ENCODE assay signal across 18 cellular contexts in the genomic region with DNA sequence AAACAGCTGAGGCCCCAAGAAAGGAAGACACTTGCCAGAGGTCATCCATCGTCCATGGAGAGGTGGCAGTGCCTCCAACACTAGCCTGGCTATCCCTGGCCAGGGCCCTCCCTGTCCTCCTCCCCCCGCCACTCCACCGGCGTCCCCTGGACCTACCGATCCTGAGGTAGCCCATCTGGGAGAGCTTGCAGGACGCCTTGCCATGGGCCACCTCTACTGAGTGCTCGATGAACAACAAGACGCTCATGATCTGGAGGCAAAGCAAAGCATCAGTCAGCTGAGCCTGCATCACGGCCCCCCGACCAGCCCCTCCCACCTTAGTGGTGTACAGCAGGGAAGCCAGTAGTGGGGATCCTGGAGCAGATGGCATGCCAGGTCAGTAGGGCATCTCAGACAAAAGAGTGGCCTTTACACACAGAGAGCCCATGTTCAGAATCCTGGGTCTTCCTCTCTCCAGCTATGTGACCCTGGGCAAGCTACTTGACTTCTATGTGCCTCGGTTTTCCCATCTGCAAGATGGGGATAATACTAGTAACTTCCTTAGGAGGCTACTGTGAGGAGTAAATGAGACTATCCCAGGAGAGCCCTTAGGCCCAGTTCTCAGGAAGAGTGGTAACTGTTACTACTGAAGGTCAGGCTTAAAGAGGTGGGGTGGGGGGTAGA. TPM values are rescaled to one million over a fixed set of nuclear protein-coding genes. Genes with fewer than 3 reads are reported as not detected.
DNase-seq lines count a peak whose midpoint lies in the region; ATAC-seq, FAIRE-seq and TF ChIP-seq lines count a peak whose summit lies in the region.
"Had no signal": no experiment of that assay in that cellular context is flagged by ENCODE, and none has a peak within 500 bp of the region (broad histone marks: within the 10 kb centered on the region; RNA-seq: fewer than 3 reads in every experiment).

No MANE protein-coding gene starts in this region.

- H4K20me1 ChIP-seq in GM12878 (ENCODE audit: control insufficient read depth, insufficient read depth) (peaks cover 8% of the 10 kb centered on the region; the same call in 1 of the 2 replicates), mammary epithelial cell (ENCODE audit: insufficient read depth, low read length) (no peaks in the 10 kb centered on the region)

- intact Hi-C loops in GM12878 (cut with micrococcal nuclease; ENCODE audit: unreplicated experiment) = loop anchor here (5.0 kb wide), 1 partner anchor 35 kb away; no protein-coding TSS in a partner anchor
- intact Hi-C loops in mammary epithelial cell (cut with micrococcal nuclease) = no loop called here

- CTCF ChIA-PET in activated CD8-positive, alpha-beta memory T cell treated with anti-CD3 and anti-CD28 coated beads, Interleukin-2, amount 10 ng/mL, durations not matched to agents 7 days and 5 days (lab: Charles Lee) = interaction anchor here (1.2 to 30.3 kb wide), 4 partner anchors 14 to 37 kb away, joined by 4 to 438 read pairs (median 134); partner anchors contain the start of gene LAPTM5
- CTCF ChIA-PET in GM12878 (lab: Yijun Ruan, JAX) (interaction anchor here (1.9 to 16.5 kb wide), 8 partner anchors 13 to 59 kb away, joined by 7 to 161 read pairs (median 45); partner anchors contain the start of genes LAPTM5 and MATN1), mammary epithelial cell (lab: Charles Lee; ENCODE audit: low non-redundant PET) (no interaction called here)

- no peaks in the 10 kb centered on the region for H3K27me3 ChIP-seq in GM12878 (replicated peaks in 1 of 2; ENCODE audit: control insufficient read depth in 2 of 2, insufficient read depth in 2 of 2, low read length in 1 of 2)
- H3K27me3 ChIP-seq in mammary epithelial cell (ENCODE audit: insufficient read depth, low read length) = no peaks in the 10 kb centered on the region
- H3K27me3 ChIP-seq: upper lobe of right lung had no signal

- peaks cover 58% of the 10 kb centered on the region for H3K36me3 Mint-ChIP-seq in activated CD8-positive, alpha-beta memory T cell treated with anti-CD3 and anti-CD28 coated beads, Interleukin-2, amount 10 ng/mL, durations not matched to agents 7 days and 5 days
- peaks cover 100% of the 10 kb centered on the region for H3K36me3 Mint-ChIP-seq in stimulated activated effector memory CD8-positive, alpha-beta T cell treated with anti-CD3 and anti-CD28 coated beads, Interleukin-12 subunit alpha, Interleukin-12 subunit beta, amount 100 ng/mL, for 72 hours

- in situ Hi-C loops in GM12878 (cut with MboI) (no loop called here), mammary epithelial cell (cut with MboI; ENCODE audit: low sequenced_read_pairs in 2 of 2) (no loop called here)

- H3K36me3 ChIP-seq in KOPT-K1 (ENCODE audit: insufficient read depth, low read length) (peaks cover 62% of the 10 kb centered on the region), GM12878 (ENCODE audit: control insufficient read depth in 2 of 2, insufficient read depth in 2 of 2, low read length in 1 of 2) (peaks cover 51 to 59% of the 10 kb centered on the region in 2 experiments), mammary epithelial cell (ENCODE audit: insufficient read depth, low read length) (no peaks in the 10 kb centered on the region)

- H3K9me3 ChIP-seq in KOPT-K1 (ENCODE audit: insufficient read depth, low read length, poor library complexity, severe bottlenecking) (no peaks in the 10 kb centered on the region), GM12878 (replicated peaks; ENCODE audit: control insufficient read depth, insufficient read depth, low read length) (no peaks in the 10 kb centered on the region), mammary epithelial cell (replicated peaks; ENCODE audit: insufficient read depth, low read length) (no peaks in the 10 kb centered on the region)
- H3K9me3 ChIP-seq: upper lobe of right lung had no signal

- TF ChIP-seq RAD21 in GM12878 (IDR thresholded peaks at IDR 0.05; ENCODE audit: insufficient read depth, low read depth, low read length) = no peak

- TF ChIP-seq POLR2A in GM12878 (IDR thresholded peaks at IDR 0.05; ENCODE audit: low read depth, low read length) = no peak

- H3K4me3 Mint-ChIP-seq in activated CD8-positive, alpha-beta memory T cell treated with anti-CD3 and anti-CD28 coated beads, Interleukin-2, amount 10 ng/mL, durations not matched to agents 7 days and 5 days = no peak overlapping the region
- H3K4me3 Mint-ChIP-seq in stimulated activated effector memory CD8-positive, alpha-beta T cell treated with anti-CD3 and anti-CD28 coated beads, Interleukin-12 subunit alpha, Interleukin-12 subunit beta, amount 100 ng/mL, for 72 hours = peak overlapping the region; percentile 99

- DNase-seq in activated CD8-positive, alpha-beta memory T cell treated with anti-CD3 and anti-CD28 coated beads, Interleukin-2, amount 10 ng/mL, durations not matched to agents 7 days and 5 days = no peak
- no peak for DNase-seq in activated CD8-positive, alpha-beta memory T cell treated with anti-CD3 and anti-CD28 coated beads for 24 hours
- DNase-seq in GM12878 (ENCODE audit: low read depth, low spot score) = no peak
- DNase-seq in stimulated activated effector memory CD8-positive, alpha-beta T cell treated with anti-CD3 and anti-CD28 coated beads, Interleukin-12 subunit alpha, Interleukin-12 subunit beta, amount 100 ng/mL, for 72 hours (ENCODE audit: low spot score in 2 of 2) = no peak
- no peak for DNase-seq in mammary epithelial cell
- DNase-seq: activated gamma-delta T cell, Calu3, GF-D8, HCEC 1CT, kidney glomerular epithelial cell, NCI-H1092, Right ventricle myocardium superior, T1000, upper lobe of right lung had no signal

- no peak for ATAC-seq in activated CD8-positive, alpha-beta memory T cell treated with anti-CD3 and anti-CD28 coated beads, Interleukin-2, amount 10 ng/mL, durations not matched to agents 7 days and 5 days
- ATAC-seq in GM12878 (no peak), GM18858 (IDR thresholded peaks at IDR 0.05; ENCODE audit: unreplicated experiment) (no peak), HG03571 (IDR thresholded peaks at IDR 0.05; ENCODE audit: unreplicated experiment) (no peak)
- no peak for ATAC-seq in stimulated activated effector memory CD8-positive, alpha-beta T cell treated with anti-CD3 and anti-CD28 coated beads, Interleukin-12 subunit alpha, Interleukin-12 subunit beta, amount 100 ng/mL, for 72 hours
- ATAC-seq: upper lobe of right lung had no signal

- BruUV-seq in GM12878 (replicated peaks; lab: Mats Ljungman, UMichigan) = no TSS peak
- no TSS peak for BruUV-seq in mammary epithelial cell (replicated peaks; lab: Mats Ljungman, UMichigan)

- no peak overlapping the region for H2AFZ ChIP-seq in GM12878 (ENCODE audit: control insufficient read depth, low read depth, low read length)
- H2AFZ ChIP-seq in mammary epithelial cell (ENCODE audit: low read depth, low read length) = no peak overlapping the region

- H3K27me3 Mint-ChIP-seq in activated CD8-positive, alpha-beta memory T cell treated with anti-CD3 and anti-CD28 coated beads, Interleukin-2, amount 10 ng/mL, durations not matched to agents 7 days and 5 days = no peaks in the 10 kb centered on the region

- FAIRE-seq in GM12878 (lab: Jason Lieb, UNC) = no peak

- TF ChIP-seq CTCF in GM12878 (IDR thresholded peaks at IDR 0.05 in 2 of 3, conservative IDR thresholded peaks at IDR 0.05 in 1 of 3; ENCODE audit: control insufficient read depth in 2 of 3, extremely low read depth in 1 of 3, insufficient read depth in 1 of 3, low read depth in 3 of 3, low read length in 3 of 3) (no peak), mammary epithelial cell (conservative IDR thresholded peaks at IDR 0.05 in 1 of 2, IDR thresholded peaks at IDR 0.05 in 1 of 2; ENCODE audit: extremely low read depth in 1 of 2, insufficient read depth in 1 of 2, low read depth in 1 of 2, low read length in 2 of 2) (no peak)

- H3K9me3 Mint-ChIP-seq in activated CD8-positive, alpha-beta memory T cell treated with anti-CD3 and anti-CD28 coated beads, Interleukin-2, amount 10 ng/mL, durations not matched to agents 7 days and 5 days (ENCODE audit: low read depth) = no peaks in the 10 kb centered on the region
- no peaks in the 10 kb centered on the region for H3K9me3 Mint-ChIP-seq in stimulated activated effector memory CD8-positive, alpha-beta T cell treated with anti-CD3 and anti-CD28 coated beads, Interleukin-12 subunit alpha, Interleukin-12 subunit beta, amount 100 ng/mL, for 72 hours

- SMC1A ChIA-PET in GM12878 (lab: Charles Lee; ENCODE audit: uncharacterized antibody, unreplicated experiment) = interaction anchor here (0.8 to 24.8 kb wide), 4 partner anchors 14 to 38 kb away, joined by 3 to 556 read pairs (median 344); partner anchors contain the start of genes LAPTM5 and MATN1

- peak overlapping the region; percentile 96 for H3K27ac Mint-ChIP-seq in activated CD8-positive, alpha-beta memory T cell treated with anti-CD3 and anti-CD28 coated beads, Interleukin-2, amount 10 ng/mL, durations not matched to agents 7 days and 5 days
- peak overlapping the region; percentile 99 for H3K27ac Mint-ChIP-seq in stimulated activated effector memory CD8-positive, alpha-beta T cell treated with anti-CD3 and anti-CD28 coated beads, Interleukin-12 subunit alpha, Interleukin-12 subunit beta, amount 100 ng/mL, for 72 hours

- H3K4me1 ChIP-seq in GM12878 (ENCODE audit: control insufficient read depth, insufficient read depth, low read length) (peaks cover 79% of the 10 kb centered on the region), mammary epithelial cell (ENCODE audit: insufficient read depth, low read length) (peaks cover 30% of the 10 kb centered on the region)

- H3K27ac ChIP-seq in KOPT-K1 (ENCODE audit: low read depth, low read length, poor library complexity, severe bottlenecking) (peak overlapping the region; percentile 87), GM12878 (ENCODE audit: control insufficient read depth, insufficient read depth) (peak overlapping the region; percentile 93), mammary epithelial cell (ENCODE audit: insufficient read depth, low read depth, low read length) (no peak overlapping the region)

- TF ChIP-seq EP300 in GM12878 (IDR thresholded peaks at IDR 0.05; ENCODE audit: borderline replicate concordance in 1 of 2, control insufficient read depth in 1 of 2, low read depth in 2 of 2, low read length in 2 of 2) = no peak

- dilution Hi-C loops in mammary epithelial cell (cut with HindIII; ENCODE audit: low sequenced_read_pairs) = no loop called here

- RAD21 ChIA-PET in GM12878 (lab: Charles Lee; ENCODE audit: unreplicated experiment) = interaction anchor here (5.7 to 14.8 kb wide), 3 partner anchors 17 to 36 kb away, joined by 71 to 462 read pairs (median 78); partner anchors contain the start of gene LAPTM5

- no peak overlapping the region; the same call in 1 of the 2 replicates for H3K4me3 ChIP-seq in GM12878
- H3K4me3 ChIP-seq in mammary epithelial cell (replicated peaks in 1 of 3; ENCODE audit: insufficient read depth in 1 of 3, low read depth in 2 of 3, low read length in 3 of 3) = no peak overlapping the region
- H3K4me3 ChIP-seq: upper lobe of right lung had no signal

- peak overlapping the region; percentile 75 for H3K4me2 ChIP-seq in GM12878 (ENCODE audit: control insufficient read depth, insufficient read depth)
- no peak overlapping the region for H3K4me2 ChIP-seq in mammary epithelial cell (ENCODE audit: insufficient read depth, low read depth, low read length)

- peak overlapping the region; percentile 48; the same call in 1 of the 2 replicates for H3K9ac ChIP-seq in GM12878 (ENCODE audit: control insufficient read depth, insufficient read depth, low read length)
- no peak overlapping the region for H3K9ac ChIP-seq in mammary epithelial cell (ENCODE audit: insufficient read depth, low read length)

- peaks cover 97% of the 10 kb centered on the region for H3K4me1 Mint-ChIP-seq in activated CD8-positive, alpha-beta memory T cell treated with anti-CD3 and anti-CD28 coated beads, Interleukin-2, amount 10 ng/mL, durations not matched to agents 7 days and 5 days
- peaks cover 100% of the 10 kb centered on the region for H3K4me1 Mint-ChIP-seq in stimulated activated effector memory CD8-positive, alpha-beta T cell treated with anti-CD3 and anti-CD28 coated beads, Interleukin-12 subunit alpha, Interleukin-12 subunit beta, amount 100 ng/mL, for 72 hours

- POLR2A ChIA-PET in GM12878 (lab: Charles Lee) = interaction anchor here (1.0 to 22.5 kb wide), 5 partner anchors 10 to 35 kb away, joined by 3 to 741 read pairs (median 45); partner anchors contain the start of gene LAPTM5

- H3K79me2 ChIP-seq in GM12878 (ENCODE audit: control insufficient read depth, insufficient read depth, low read length) (peaks cover 82% of the 10 kb centered on the region), mammary epithelial cell (ENCODE audit: insufficient read depth, low read length) (no peaks in the 10 kb centered on the region)

- 89% methylated on average over 11 of the region's 11 CpGs for WGBS in GM12878 (ENCODE audit: insufficient coverage, insufficient replicate concordance, low lambda C conversion rate, missing lambda C conversion rate)
- WGBS in mammary epithelial cell (ENCODE audit: low coverage, missing lambda C conversion rate) = 88% methylated on average over 11 of the region's 11 CpGs

RNA-seq across cellular contexts. Expression of gene LAPTM5, which starts 15.1 kb away (rescaled TPM):
- total RNA-seq in activated CD8-positive, alpha-beta memory T cell treated with anti-CD3 and anti-CD28 coated beads, Interleukin-2, amount 10 ng/mL, durations not matched to agents 7 days and 5 days = 100 to 1,000 TPM; 326 to 386 TPM
- total RNA-seq in GM12878 (2013; cell fraction: nucleolus; rRNA removed) = 345 and 349 TPM in 2 replicates
- total RNA-seq in GM12878 (2014; rRNA removed) (360 and 370 TPM in 2 replicates), GM12878 (2014; rRNA removed; fragmentation: Illumina TruSeq; extraction: Trizol) (423 and 431 TPM in 2 replicates), GM12878 (2021) (740 and 758 TPM in 2 replicates), mammary epithelial cell (1 to 10 TPM in 1 of 2 donors, not detected in 1; 1.7 TPM)
- 582 TPM for polyA plus RNA-seq in GM12878 (2011; ENCODE audit: low read depth)
- polyA plus RNA-seq in GM12878 (2011; rRNA removed) (411 and 682 TPM in 2 replicates), GM12878 (2014; fragmentation: Illumina TruSeq; extraction: Trizol) (972 and 1,013 TPM in 2 replicates), GM12878 (2014; fragmentation: Nextera tagmentation; extraction: Ambion mirVana) (10 to 100 TPM; 24.1 to 48.8 TPM), GM12878 (2014; rRNA removed) (675 and 692 TPM in 2 replicates), GM12878 (2016; fragmentation: Nextera tagmentation; extraction: Ambion mirVana) (1,000 to 10,000 TPM in 1 of 2 experiments, 100 to 1,000 TPM in 1; 977 to 1,034 TPM), mammary epithelial cell (1.8 TPM)
- polyA plus RNA-seq in GM12878 (2011; cell fraction: cytosol; rRNA removed) = 985 and 1,156 TPM in 2 replicates
- polyA plus RNA-seq in GM12878 (2011; cell fraction: nucleus; rRNA removed) = 492 and 615 TPM in 2 replicates
- polyA plus RNA-seq in GM12878 (2012) = 791 and 943 TPM in 2 replicates
- polyA minus RNA-seq in GM12878 (2011; rRNA and poly(A)+ RNA removed) = 1,330 and 1,556 TPM in 2 replicates
- 364 and 402 TPM in 2 replicates for polyA minus RNA-seq in GM12878 (2011; cell fraction: cytosol; rRNA and poly(A)+ RNA removed)
- 131 and 171 TPM in 2 replicates for polyA minus RNA-seq in GM12878 (2011; cell fraction: nucleus; rRNA and poly(A)+ RNA removed)
- 0.62 TPM for polyA minus RNA-seq in mammary epithelial cell
- total RNA-seq: Calu3, osteocyte had no signal

RNA-seq across cellular contexts. Expression of gene MATN1, which starts 19.0 kb away (rescaled TPM):
- total RNA-seq in activated CD8-positive, alpha-beta memory T cell treated with anti-CD3 and anti-CD28 coated beads, Interleukin-2, amount 10 ng/mL, durations not matched to agents 7 days and 5 days = under 1 TPM in 1 of 2 experiments, not detected in 1; 0.32 TPM
- total RNA-seq in GM12878 (2013; cell fraction: nucleolus; rRNA removed) = 0.51 and 1.9 TPM in 2 replicates
- 0.11 and 0.27 TPM in 2 replicates for total RNA-seq in GM12878 (2014; rRNA removed)
- total RNA-seq in GM12878 (2014; rRNA removed; fragmentation: Illumina TruSeq; extraction: Trizol) = 0.04 TPM in 1 of 2 replicates, not detected in the other
- total RNA-seq in GM12878 (2021) = 0.21 and 0.24 TPM in 2 replicates
- polyA plus RNA-seq in GM12878 (2011; ENCODE audit: low read depth) = 0.31 TPM
- 0.36 and 0.50 TPM in 2 replicates for polyA plus RNA-seq in GM12878 (2011; rRNA removed)
- polyA plus RNA-seq in GM12878 (2011; cell fraction: cytosol; rRNA removed) = 0.67 and 0.77 TPM in 2 replicates
- 1.5 and 2.1 TPM in 2 replicates for polyA plus RNA-seq in GM12878 (2011; cell fraction: nucleus; rRNA removed)
- 0.48 and 0.60 TPM in 2 replicates for polyA plus RNA-seq in GM12878 (2012)
- polyA plus RNA-seq in GM12878 (2014; fragmentation: Illumina TruSeq; extraction: Trizol) = 0.07 and 0.11 TPM in 2 replicates
- polyA plus RNA-seq in GM12878 (2014; fragmentation: Nextera tagmentation; extraction: Ambion mirVana) = under 1 TPM in 1 of 2 experiments, not detected in 1; 0.07 TPM
- 0.10 and 0.46 TPM in 2 replicates for polyA plus RNA-seq in GM12878 (2014; rRNA removed)
- under 1 TPM; 0.09 to 0.44 TPM for polyA plus RNA-seq in GM12878 (2016; fragmentation: Nextera tagmentation; extraction: Ambion mirVana)
- polyA minus RNA-seq in GM12878 (2011; rRNA and poly(A)+ RNA removed) = 0.22 and 0.72 TPM in 2 replicates
- polyA minus RNA-seq in GM12878 (2011; cell fraction: cytosol; rRNA and poly(A)+ RNA removed) = not detected in 2 replicates
- polyA minus RNA-seq in GM12878 (2011; cell fraction: nucleus; rRNA and poly(A)+ RNA removed) = 0.67 and 1.3 TPM in 2 replicates
- total RNA-seq in mammary epithelial cell = not detected
- polyA plus RNA-seq in mammary epithelial cell = 0.05 TPM
- polyA minus RNA-seq in mammary epithelial cell = not detected
- total RNA-seq: Calu3, Right ventricle myocardium superior, upper lobe of right lung had no signal

Comparison
In these comparisons a context has a peak if more than half of its experiments do, and no peak if none do; other contexts are left out.
1. RNA of gene LAPTM5, which starts 15.1 kb away (total RNA-seq): 345 to 758 TPM in GM12878 and 326 to 386 TPM in activated CD8-positive, alpha-beta memory T cell treated with anti-CD3 and anti-CD28 coated beads, Interleukin-2, amount 10 ng/mL, durations not matched to agents 7 days and 5 days; 1.7 TPM in mammary epithelial cell; every median in the first group is over 100 times any median in the second.